In genomic region chr11:128494418-128495332, GRCh38 we compare ENCODE assay signal across 11 cellular contexts.
A peak's percentile ranks its signal among the peaks of the same experiment; 100 is the strongest.
DNase-seq lines count a peak whose midpoint lies in the region; ATAC-seq and TF ChIP-seq lines count a peak whose summit lies in the region.
"Had no signal": no experiment of that assay in that cellular context is flagged by ENCODE, and none has a peak within 500 bp of the region (broad histone marks: within the 10 kb centered on the region; RNA-seq: fewer than 3 reads in every experiment).

No MANE protein-coding gene starts in this region.

- H3F3A ChIP-seq in DOHH2 (ENCODE audit: control insufficient read depth, insufficient read depth) = peaks cover 14% of the 10 kb centered on the region

- TF ChIP-seq CTCF in DOHH2 (IDR thresholded peaks at IDR 0.05; ENCODE audit: low read depth, low read length, poor library complexity, severe bottlenecking) = no peak
- no peak for TF ChIP-seq CTCF in ascending aorta (IDR thresholded peaks at IDR 0.05)
- no peak for TF ChIP-seq CTCF in foreskin keratinocyte (conservative IDR thresholded peaks at IDR 0.05)
- no peak for TF ChIP-seq CTCF in foreskin fibroblast (IDR thresholded peaks at IDR 0.05; ENCODE audit: low read depth, low read length)

- no peaks in the 10 kb centered on the region for H3K9me2 ChIP-seq in DOHH2 (replicated peaks; ENCODE audit: control insufficient read depth, low read length)

- H4K20me1 ChIP-seq in DOHH2 (ENCODE audit: control insufficient read depth, insufficient read depth, low read depth, low read length) = peaks cover 69% of the 10 kb centered on the region

- no peak overlapping the region for H3K9ac ChIP-seq in skeletal muscle satellite cell (ENCODE audit: low read depth, low read length)

- H3K36me3 ChIP-seq in DOHH2 (ENCODE audit: control insufficient read depth, low read length) (peaks cover 99% of the 10 kb centered on the region), ascending aorta (peaks cover 7 to 8% of the 10 kb centered on the region in 2 donors), skeletal muscle satellite cell (ENCODE audit: insufficient read depth, low read length) (peaks cover 41% of the 10 kb centered on the region)
- H3K36me3 ChIP-seq: right lobe of liver had no signal

- H3K9me3 ChIP-seq in DOHH2 (ENCODE audit: control insufficient read depth, insufficient read depth, low read length) = no peaks in the 10 kb centered on the region
- no peaks in the 10 kb centered on the region for H3K9me3 ChIP-seq in ascending aorta
- no peaks in the 10 kb centered on the region for H3K9me3 ChIP-seq in skeletal muscle satellite cell (replicated peaks; ENCODE audit: low read length)
- H3K9me3 ChIP-seq: right lobe of liver had no signal

- peak overlapping the region; percentile 12; the same call in 1 of the 2 replicates for H3K27ac ChIP-seq in DOHH2 (ENCODE audit: low read depth, low read length)
- peak overlapping the region; percentile 76 to 80 for H3K27ac ChIP-seq in ascending aorta
- no peak overlapping the region for H3K27ac ChIP-seq in foreskin keratinocyte
- H3K27ac ChIP-seq: right lobe of liver had no signal

- H3K27me3 ChIP-seq in DOHH2 (ENCODE audit: control insufficient read depth, low read length) (no peaks in the 10 kb centered on the region), ascending aorta (no peaks in the 10 kb centered on the region), skeletal muscle satellite cell (ENCODE audit: control insufficient read depth, insufficient read depth, low read length) (no peaks in the 10 kb centered on the region), foreskin keratinocyte (no peaks in the 10 kb centered on the region)
- H3K27me3 ChIP-seq: right lobe of liver had no signal

- intact Hi-C loops in ascending aorta (cut with DNase I) = no loop called here

- H3K79me2 ChIP-seq in DOHH2 (ENCODE audit: control insufficient read depth, low read length) = peaks cover 100% of the 10 kb centered on the region

- H3K4me2 ChIP-seq in DOHH2 (ENCODE audit: low read length) = peak overlapping the region; percentile 62
- H3K4me2 ChIP-seq in skeletal muscle satellite cell (ENCODE audit: low read length) = peak overlapping the region; percentile 2

- H3K4me3 ChIP-seq in DOHH2 (ENCODE audit: low read length) = no peak overlapping the region
- H3K4me3 ChIP-seq in Jurkat, Clone E6-1 (ENCODE audit: low read length) = no peak overlapping the region
- H3K4me3 ChIP-seq in ascending aorta = no peak overlapping the region
- H3K4me3 ChIP-seq in skeletal muscle satellite cell (ENCODE audit: low read length) = no peak overlapping the region
- no peak overlapping the region for H3K4me3 ChIP-seq in foreskin fibroblast (ENCODE audit: low read depth in 1 of 2, low read length in 2 of 2)
- H3K4me3 ChIP-seq: right lobe of liver had no signal

- DNase-seq in Jurkat, Clone E6-1 (ENCODE audit: low read depth, low spot score) = peak; percentile 74
- DNase-seq in ascending aorta (ENCODE audit: low spot score in 2 of 2) (no peak), T-helper 9 cell (no peak), foreskin keratinocyte (no peak), MV-4-11 (lab: John Stamatoyannopoulos, UW) (no peak), foreskin fibroblast (no peak)
- DNase-seq: NCI-H187 treated with DMSO at 0.1 percent for 48 hours, right lobe of liver had no signal

- H3K4me1 ChIP-seq in DOHH2 (ENCODE audit: control insufficient read depth, low read length) = peaks cover 95% of the 10 kb centered on the region
- H3K4me1 ChIP-seq in ascending aorta = peaks cover 2 to 59% of the 10 kb centered on the region in 2 donors
- H3K4me1 ChIP-seq in skeletal muscle satellite cell (ENCODE audit: control insufficient read depth, insufficient read depth, low read length) = peaks cover 89% of the 10 kb centered on the region
- peaks cover 55% of the 10 kb centered on the region for H3K4me1 ChIP-seq in foreskin keratinocyte

- no peak for ATAC-seq in foreskin keratinocyte
- ATAC-seq: HCT116, right lobe of liver had no signal
